Comparison of ENCODE assay signal across 11 cellular contexts in genomic region chr10:14056545-14057332, GRCh38.
DNase-seq lines count a peak whose midpoint lies in the region; ATAC-seq and TF ChIP-seq lines count a peak whose summit lies in the region.
"Had no signal": no experiment of that assay in that cellular context is flagged by ENCODE, and none has a peak within 500 bp of the region (broad histone marks: within the 10 kb centered on the region; RNA-seq: fewer than 3 reads in every experiment).

No MANE protein-coding gene starts in this region.

- H3K4me2 ChIP-seq in mesendoderm (ENCODE audit: low read length): no peak overlapping the region

- no peak overlapping the region for H2AK5ac ChIP-seq in mesendoderm (ENCODE audit: low read length)

- no peak overlapping the region for H4K8ac ChIP-seq in mesendoderm (ENCODE audit: low read depth, low read length)

- H3K36me3 Mint-ChIP-seq in stimulated activated memory B cell treated with anti-CD40 and anti-IgM and Interleukin-4, amounts not matched to agents 10 μg/mL and 1 μg/mL and 100 μg/mL, for 72 hours: no peaks in the 10 kb centered on the region
- no peaks in the 10 kb centered on the region for H3K36me3 Mint-ChIP-seq in activated CD8-positive, alpha-beta memory T cell treated with anti-CD3 and anti-CD28 coated beads, Interleukin-2, amount 10 ng/mL, durations not matched to agents 7 days and 5 days

- CTCF ChIA-PET in AG04450 (lab: Charles Lee): interaction anchor here (1.4 kb wide), 1 partner anchor 37 kb away, joined by 3 read pairs; no protein-coding TSS in a partner anchor
- CTCF ChIA-PET in activated CD8-positive, alpha-beta memory T cell treated with anti-CD3 and anti-CD28 coated beads, Interleukin-2, amount 10 ng/mL, durations not matched to agents 7 days and 5 days (lab: Charles Lee): interaction anchor here (0.5 to 0.6 kb wide), 2 partner anchors 106 to 159 kb away, joined by 3 read pairs; no protein-coding TSS in a partner anchor

- no peak overlapping the region for H2BK120ac ChIP-seq in mesendoderm (ENCODE audit: low read depth, low read length)

- no peak overlapping the region for H3K27ac Mint-ChIP-seq in stimulated activated memory B cell treated with anti-CD40 and anti-IgM and Interleukin-4, amounts not matched to agents 10 μg/mL and 1 μg/mL and 100 μg/mL, for 72 hours
- no peak overlapping the region for H3K27ac Mint-ChIP-seq in activated CD8-positive, alpha-beta memory T cell treated with anti-CD3 and anti-CD28 coated beads, Interleukin-2, amount 10 ng/mL, durations not matched to agents 7 days and 5 days

- H2BK15ac ChIP-seq in mesendoderm (replicated peaks; ENCODE audit: low read depth): no peak overlapping the region

- no peaks in the 10 kb centered on the region for H3K79me1 ChIP-seq in mesendoderm (ENCODE audit: low read length)

- no peak overlapping the region for H4K5ac ChIP-seq in mesendoderm (ENCODE audit: low read length)

- H3K9ac ChIP-seq in mesendoderm (ENCODE audit: low read length): no peak overlapping the region

- H3K36me3 ChIP-seq in ectodermal cell (ENCODE audit: control insufficient read depth, insufficient read depth, low read length): no peaks in the 10 kb centered on the region
- H3K36me3 ChIP-seq in mesendoderm (ENCODE audit: control insufficient read depth, insufficient read depth, low read length): no peaks in the 10 kb centered on the region
- no peaks in the 10 kb centered on the region for H3K36me3 ChIP-seq in testis (ENCODE audit: low read depth, missing control alignments)

- peaks cover 8% of the 10 kb centered on the region for H3K9me3 Mint-ChIP-seq in stimulated activated memory B cell treated with anti-CD40 and anti-IgM and Interleukin-4, amounts not matched to agents 10 μg/mL and 1 μg/mL and 100 μg/mL, for 72 hours
- no peaks in the 10 kb centered on the region for H3K9me3 Mint-ChIP-seq in activated CD8-positive, alpha-beta memory T cell treated with anti-CD3 and anti-CD28 coated beads, Interleukin-2, amount 10 ng/mL, durations not matched to agents 7 days and 5 days (ENCODE audit: low read depth)

- peak; percentile 86 for DNase-seq in AG04450 (ENCODE audit: low read depth, low spot score)
- peak; percentile 79 for DNase-seq in NCI-H1694 treated with DMSO at 0.1 percent for 48 hours (lab: John Stamatoyannopoulos, UW)
- DNase-seq in mesendoderm: peak; percentile 10
- DNase-seq in activated CD8-positive, alpha-beta memory T cell treated with anti-CD3 and anti-CD28 coated beads, Interleukin-2, amount 10 ng/mL, durations not matched to agents 7 days and 5 days: no peak
- DNase-seq in testis: no peak
- DNase-seq in G401 (ENCODE audit: low spot score): no peak
- DNase-seq: activated CD4-positive, alpha-beta T cell treated with anti-CD3 and anti-CD28 coated beads for 48 hours; CD4-positive, alpha-beta memory T cell; OCI-M1 had no signal

- no peak overlapping the region for H3K18ac ChIP-seq in mesendoderm (ENCODE audit: low read length)

- 47 to 52% methylated on average over 4 to 6 of the region's 6 CpGs for WGBS in ectodermal cell, 2 experiments
- WGBS in mesendoderm (ENCODE audit: extremely low coverage, insufficient coverage, low lambda C conversion rate): no CpG with 5 or more reads among the region's 6 CpGs
- 57 to 79% methylated on average over 6 of the region's 6 CpGs for WGBS in testis, 2 donors

- H3K4me3 ChIP-seq in AG04450 (ENCODE audit: low read depth, low read length) (no peak overlapping the region), ectodermal cell (ENCODE audit: insufficient read depth, low read depth, low read length) (no peak overlapping the region), mesendoderm (ENCODE audit: low read length) (no peak overlapping the region), testis (no peak overlapping the region)

- in situ Hi-C loops in G401 (cut with HindIII; ENCODE audit: low sequenced_read_pairs): no loop called here

- H2BK5ac ChIP-seq in mesendoderm (ENCODE audit: low read length): no peak overlapping the region

- TF ChIP-seq CTCF in AG04450 (IDR thresholded peaks at IDR 0.05; ENCODE audit: low read depth, low read length) (no peak), testis (IDR thresholded peaks at IDR 0.05) (no peak)

- TF ChIP-seq POLR2A in testis (IDR thresholded peaks at IDR 0.05): no peak

- H3K27me3 ChIP-seq in AG04450 (ENCODE audit: control insufficient read depth, insufficient read depth, low read length) (no peaks in the 10 kb centered on the region), ectodermal cell (ENCODE audit: control insufficient read depth, insufficient read depth, low read length, poor library complexity, severe bottlenecking) (no peaks in the 10 kb centered on the region), mesendoderm (ENCODE audit: insufficient read depth, low read length, poor library complexity) (no peaks in the 10 kb centered on the region), testis (no peaks in the 10 kb centered on the region)

- H3K9me3 ChIP-seq in AG04450 (ENCODE audit: control insufficient read depth, insufficient read depth, low read length) (peaks cover 3% of the 10 kb centered on the region; the same call in 1 of the 2 replicates), ectodermal cell (ENCODE audit: control insufficient read depth, low read length) (no peaks in the 10 kb centered on the region), testis (no peaks in the 10 kb centered on the region)

- H3K79me2 ChIP-seq in mesendoderm (ENCODE audit: control insufficient read depth, insufficient read depth, low read length): no peaks in the 10 kb centered on the region

- H3K4me1 Mint-ChIP-seq in stimulated activated memory B cell treated with anti-CD40 and anti-IgM and Interleukin-4, amounts not matched to agents 10 μg/mL and 1 μg/mL and 100 μg/mL, for 72 hours: no peaks in the 10 kb centered on the region
- H3K4me1 Mint-ChIP-seq in activated CD8-positive, alpha-beta memory T cell treated with anti-CD3 and anti-CD28 coated beads, Interleukin-2, amount 10 ng/mL, durations not matched to agents 7 days and 5 days: no peaks in the 10 kb centered on the region
- H3K4me1 Mint-ChIP-seq: CD4-positive, alpha-beta memory T cell had no signal

- no peak overlapping the region for H3K4me3 Mint-ChIP-seq in stimulated activated memory B cell treated with anti-CD40 and anti-IgM and Interleukin-4, amounts not matched to agents 10 μg/mL and 1 μg/mL and 100 μg/mL, for 72 hours
- H3K4me3 Mint-ChIP-seq in activated CD8-positive, alpha-beta memory T cell treated with anti-CD3 and anti-CD28 coated beads, Interleukin-2, amount 10 ng/mL, durations not matched to agents 7 days and 5 days: no peak overlapping the region
- H3K4me3 Mint-ChIP-seq: CD4-positive, alpha-beta memory T cell had no signal

- POLR2A ChIA-PET in AG04450 (lab: Yijun Ruan, JAX): interaction anchor here (0.6 to 1.4 kb wide), 3 partner anchors 18 to 558 kb away, joined by 3 to 6 read pairs (median 5); no protein-coding TSS in a partner anchor

- H3K4me1 ChIP-seq in ectodermal cell (ENCODE audit: control insufficient read depth, insufficient read depth, low read length) (no peaks in the 10 kb centered on the region), mesendoderm (ENCODE audit: control insufficient read depth, low read depth, low read length) (no peaks in the 10 kb centered on the region), testis (no peaks in the 10 kb centered on the region)

- peaks cover 34% of the 10 kb centered on the region for H3K27me3 Mint-ChIP-seq in stimulated activated memory B cell treated with anti-CD40 and anti-IgM and Interleukin-4, amounts not matched to agents 10 μg/mL and 1 μg/mL and 100 μg/mL, for 72 hours
- H3K27me3 Mint-ChIP-seq in activated CD8-positive, alpha-beta memory T cell treated with anti-CD3 and anti-CD28 coated beads, Interleukin-2, amount 10 ng/mL, durations not matched to agents 7 days and 5 days: peaks cover 2% of the 10 kb centered on the region

- intact Hi-C loops in testis (cut with DNase I; ENCODE audit: low total_unique reads): no loop called here

- H3K23ac ChIP-seq in mesendoderm (ENCODE audit: low read length): no peak overlapping the region

- H3K56ac ChIP-seq in mesendoderm (ENCODE audit: low read length): no peak overlapping the region

- peak overlapping the region; percentile 93 for H3K27ac ChIP-seq in AG04450 (ENCODE audit: low read depth, low read length)
- peak overlapping the region; percentile 64 for H3K27ac ChIP-seq in ectodermal cell (ENCODE audit: insufficient read depth, low read depth, low read length, poor library complexity, severe bottlenecking)
- no peak overlapping the region for H3K27ac ChIP-seq in mesendoderm (ENCODE audit: low read depth, low read length)
- H3K27ac ChIP-seq in testis: no peak overlapping the region

- no peak overlapping the region for H3K4ac ChIP-seq in mesendoderm (ENCODE audit: low read depth, low read length)

- ATAC-seq in stimulated activated memory B cell treated with anti-CD40 and anti-IgM and Interleukin-4, amounts not matched to agents 10 μg/mL and 1 μg/mL and 100 μg/mL, for 72 hours: no peak
- ATAC-seq in activated CD8-positive, alpha-beta memory T cell treated with anti-CD3 and anti-CD28 coated beads, Interleukin-2, amount 10 ng/mL, durations not matched to agents 7 days and 5 days: no peak

Comparison
In these comparisons a context has a peak if more than half of its experiments do, and no peak if none do; other contexts are left out.
1. DNase-seq: peak in AG04450 (single experiment), NCI-H1694 treated with DMSO at 0.1 percent for 48 hours (single experiment) and mesendoderm (single experiment); none in activated CD8-positive, alpha-beta memory T cell treated with anti-CD3 and anti-CD28 coated beads, Interleukin-2, amount 10 ng/mL, durations not matched to agents 7 days and 5 days (single experiment), testis (single experiment) and G401 (single experiment).
2. H3K27ac ChIP-seq: peak in AG04450 (single experiment) and ectodermal cell (single experiment); none in mesendoderm (single experiment) and testis (0 of 2).